Comparison of ENCODE assay signal across 8 cellular contexts in genomic region chr9:40361018-40361417, GRCh38.
A peak's percentile ranks its signal among the peaks of the same experiment; 100 is the strongest.
DNase-seq lines count a peak whose midpoint lies in the region; ATAC-seq and TF ChIP-seq lines count a peak whose summit lies in the region.
"Not testable (repeated sequence)": the region's sequence is repeated elsewhere in the genome, so short reads cannot be mapped to it uniquely, and the experiment has no call there.

No MANE protein-coding gene starts in this region.

- CTCF ChIA-PET in activated CD8-positive, alpha-beta memory T cell treated with anti-CD3 and anti-CD28 coated beads, Interleukin-2, amount 10 ng/mL, durations not matched to agents 7 days and 5 days (lab: Charles Lee); activated naive CD4-positive, alpha-beta T cell treated with anti-CD3 and anti-CD28 coated beads for 36 hours (lab: Charles Lee): not testable (repeated sequence)

- not testable (repeated sequence) for H3K36me3 Mint-ChIP-seq in CD14-positive monocyte; activated CD8-positive, alpha-beta memory T cell treated with anti-CD3 and anti-CD28 coated beads, Interleukin-2, amount 10 ng/mL, durations not matched to agents 7 days and 5 days; activated naive CD4-positive, alpha-beta T cell treated with anti-CD3 and anti-CD28 coated beads for 36 hours (ENCODE audit: low read depth)

- H3K27me3 Mint-ChIP-seq in CD14-positive monocyte (ENCODE audit: low read depth in 3 of 3); activated CD8-positive, alpha-beta memory T cell treated with anti-CD3 and anti-CD28 coated beads, Interleukin-2, amount 10 ng/mL, durations not matched to agents 7 days and 5 days; activated naive CD4-positive, alpha-beta T cell treated with anti-CD3 and anti-CD28 coated beads for 36 hours (ENCODE audit: low read depth): not testable (repeated sequence)

- not testable (repeated sequence) for H3K4me1 Mint-ChIP-seq in CD14-positive monocyte; activated CD8-positive, alpha-beta memory T cell treated with anti-CD3 and anti-CD28 coated beads, Interleukin-2, amount 10 ng/mL, durations not matched to agents 7 days and 5 days; activated naive CD4-positive, alpha-beta T cell treated with anti-CD3 and anti-CD28 coated beads for 36 hours (ENCODE audit: low read depth)

- not testable (repeated sequence) for H3K36me3 ChIP-seq in right atrium auricular region, lower lobe of right lung, upper lobe of right lung

- not testable (repeated sequence) for TF ChIP-seq CTCF in CD14-positive monocyte (IDR thresholded peaks at IDR 0.05); right atrium auricular region (IDR thresholded peaks at IDR 0.05); lower lobe of right lung (IDR thresholded peaks at IDR 0.05); upper lobe of right lung (IDR thresholded peaks at IDR 0.05)

- H3K4me3 ChIP-seq in right atrium auricular region, lower lobe of right lung, upper lobe of right lung: not testable (repeated sequence)

- H3K27ac Mint-ChIP-seq in CD14-positive monocyte; activated CD8-positive, alpha-beta memory T cell treated with anti-CD3 and anti-CD28 coated beads, Interleukin-2, amount 10 ng/mL, durations not matched to agents 7 days and 5 days; activated naive CD4-positive, alpha-beta T cell treated with anti-CD3 and anti-CD28 coated beads for 36 hours: not testable (repeated sequence)

- not testable (repeated sequence) for H3K4me1 ChIP-seq in right atrium auricular region, lower lobe of right lung, upper lobe of right lung

- not testable (repeated sequence) for H3K9me3 ChIP-seq in right atrium auricular region, lower lobe of right lung, upper lobe of right lung

- DNase-seq in CD14-positive monocyte (ENCODE audit: low spot score) = peak; percentile 14
- DNase-seq in activated CD8-positive, alpha-beta memory T cell treated with anti-CD3 and anti-CD28 coated beads, Interleukin-2, amount 10 ng/mL, durations not matched to agents 7 days and 5 days = peak; percentile 28
- DNase-seq in activated naive CD4-positive, alpha-beta T cell treated with anti-CD3 and anti-CD28 coated beads for 36 hours = peak; percentile 3
- peak; percentile 50 for DNase-seq in Right ventricle myocardium inferior (ENCODE audit: missing footprints)
- peak; percentile 32 for DNase-seq in right atrium auricular region (ENCODE audit: low spot score)
- peak; percentile 7 for DNase-seq in lower lobe of right lung
- DNase-seq in sciatic nerve (ENCODE audit: low spot score) = peak; percentile 27
- DNase-seq in upper lobe of right lung = peak; percentile 10

- H3K27me3 ChIP-seq in right atrium auricular region; lower lobe of right lung (ENCODE audit: low read depth); upper lobe of right lung: not testable (repeated sequence)

- H3K9me3 Mint-ChIP-seq in CD14-positive monocyte; activated CD8-positive, alpha-beta memory T cell treated with anti-CD3 and anti-CD28 coated beads, Interleukin-2, amount 10 ng/mL, durations not matched to agents 7 days and 5 days (ENCODE audit: low read depth); activated naive CD4-positive, alpha-beta T cell treated with anti-CD3 and anti-CD28 coated beads for 36 hours: not testable (repeated sequence)

- intact Hi-C loops in CD14-positive monocyte (cut with micrococcal nuclease); activated naive CD4-positive, alpha-beta T cell treated with anti-CD3 and anti-CD28 coated beads for 36 hours (cut with micrococcal nuclease); Right ventricle myocardium inferior (cut with DNase I); lower lobe of right lung (cut with DNase I); sciatic nerve (cut with DNase I); upper lobe of right lung (cut with DNase I): not testable (repeated sequence)

- not testable (repeated sequence) for ATAC-seq in activated CD8-positive, alpha-beta memory T cell treated with anti-CD3 and anti-CD28 coated beads, Interleukin-2, amount 10 ng/mL, durations not matched to agents 7 days and 5 days; Right ventricle myocardium inferior; lower lobe of right lung; sciatic nerve; upper lobe of right lung

- H3K4me3 Mint-ChIP-seq in CD14-positive monocyte; activated CD8-positive, alpha-beta memory T cell treated with anti-CD3 and anti-CD28 coated beads, Interleukin-2, amount 10 ng/mL, durations not matched to agents 7 days and 5 days; activated naive CD4-positive, alpha-beta T cell treated with anti-CD3 and anti-CD28 coated beads for 36 hours: not testable (repeated sequence)

- not testable (repeated sequence) for H3K27ac ChIP-seq in right atrium auricular region, lower lobe of right lung, upper lobe of right lung
